ENCODE assay signal across 8 cellular contexts in genomic region chr6:13615802-13616140, GRCh38.
DNase-seq lines count a peak whose midpoint lies in the region; ATAC-seq lines count a peak whose summit lies in the region.

No MANE protein-coding gene starts in this region.

- no peaks in the 10 kb centered on the region for H3K27me3 Mint-ChIP-seq in stimulated activated naive CD8-positive, alpha-beta T cell treated with anti-CD3 and anti-CD28 coated beads, Interleukin-15, Interleukin-2, amounts not matched to agents 100 ng/mL and 50 ng/mL, for 24 hours

- H3K27me3 ChIP-seq in endocrine pancreas (ENCODE audit: control insufficient read depth, insufficient read depth, low read length), result no peaks in the 10 kb centered on the region
- no peaks in the 10 kb centered on the region for H3K27me3 ChIP-seq in mucosa of stomach (ENCODE audit: control insufficient read depth, insufficient read depth, low read length)

- H3K9me3 Mint-ChIP-seq in stimulated activated naive CD8-positive, alpha-beta T cell treated with anti-CD3 and anti-CD28 coated beads, Interleukin-15, Interleukin-2, amounts not matched to agents 100 ng/mL and 50 ng/mL, for 24 hours, result no peaks in the 10 kb centered on the region

- peaks cover 8% of the 10 kb centered on the region for H3K4me1 ChIP-seq in endocrine pancreas (ENCODE audit: control insufficient read depth, insufficient read depth, low read length)
- H3K4me1 ChIP-seq in mucosa of stomach (ENCODE audit: control insufficient read depth, insufficient read depth, low read length), result peaks cover 9% of the 10 kb centered on the region

- peaks cover 49% of the 10 kb centered on the region for H3K36me3 Mint-ChIP-seq in stimulated activated naive CD8-positive, alpha-beta T cell treated with anti-CD3 and anti-CD28 coated beads, Interleukin-15, Interleukin-2, amounts not matched to agents 100 ng/mL and 50 ng/mL, for 24 hours (ENCODE audit: low read depth)

- peak overlapping the region; percentile 97 for H3K27ac Mint-ChIP-seq in stimulated activated naive CD8-positive, alpha-beta T cell treated with anti-CD3 and anti-CD28 coated beads, Interleukin-15, Interleukin-2, amounts not matched to agents 100 ng/mL and 50 ng/mL, for 24 hours

- peaks cover 52% of the 10 kb centered on the region for H3K4me1 Mint-ChIP-seq in stimulated activated naive CD8-positive, alpha-beta T cell treated with anti-CD3 and anti-CD28 coated beads, Interleukin-15, Interleukin-2, amounts not matched to agents 100 ng/mL and 50 ng/mL, for 24 hours (ENCODE audit: low read depth)

- DNase-seq in NCI-H2196 (lab: John Stamatoyannopoulos, UW; ENCODE audit: unreplicated experiment) (peak; percentile 49), NCI-H2196 treated with DMSO at 0.1 percent for 48 hours (lab: John Stamatoyannopoulos, UW; ENCODE audit: unreplicated experiment) (no peak), NCI-H1105 treated with DMSO at 0.1 percent for 48 hours (lab: John Stamatoyannopoulos, UW) (peak; percentile 33)
- DNase-seq in activated CD8-positive, alpha-beta memory T cell treated with anti-CD3 and anti-CD28 coated beads for 24 hours, result peak; percentile 76

- H3K9me3 ChIP-seq in endocrine pancreas (ENCODE audit: control insufficient read depth, low read length) (no peaks in the 10 kb centered on the region), mucosa of stomach (ENCODE audit: control insufficient read depth, low read length) (no peaks in the 10 kb centered on the region)

- H3K9ac ChIP-seq in endocrine pancreas (ENCODE audit: control insufficient read depth, insufficient read depth, low read length) (peak overlapping the region; percentile 91), mucosa of stomach (ENCODE audit: low read length) (peak overlapping the region; percentile 89)

- H3K36me3 ChIP-seq in endocrine pancreas (ENCODE audit: control insufficient read depth, insufficient read depth, low read length) (peaks cover 5% of the 10 kb centered on the region), mucosa of stomach (ENCODE audit: control insufficient read depth, insufficient read depth, low read length) (peaks cover 6% of the 10 kb centered on the region)

- ATAC-seq in GM19463 (IDR thresholded peaks at IDR 0.05; ENCODE audit: unreplicated experiment), result no peak

- H3K4me3 ChIP-seq in endocrine pancreas (ENCODE audit: control insufficient read depth, insufficient read depth, low read length) (peak overlapping the region; percentile 78), mucosa of stomach (ENCODE audit: low read length) (peak overlapping the region; percentile 74)

- peak overlapping the region; percentile 97 for H3K4me3 Mint-ChIP-seq in stimulated activated naive CD8-positive, alpha-beta T cell treated with anti-CD3 and anti-CD28 coated beads, Interleukin-15, Interleukin-2, amounts not matched to agents 100 ng/mL and 50 ng/mL, for 24 hours
